1 cellular context compared by ENCODE assay signal in the genomic region with DNA sequence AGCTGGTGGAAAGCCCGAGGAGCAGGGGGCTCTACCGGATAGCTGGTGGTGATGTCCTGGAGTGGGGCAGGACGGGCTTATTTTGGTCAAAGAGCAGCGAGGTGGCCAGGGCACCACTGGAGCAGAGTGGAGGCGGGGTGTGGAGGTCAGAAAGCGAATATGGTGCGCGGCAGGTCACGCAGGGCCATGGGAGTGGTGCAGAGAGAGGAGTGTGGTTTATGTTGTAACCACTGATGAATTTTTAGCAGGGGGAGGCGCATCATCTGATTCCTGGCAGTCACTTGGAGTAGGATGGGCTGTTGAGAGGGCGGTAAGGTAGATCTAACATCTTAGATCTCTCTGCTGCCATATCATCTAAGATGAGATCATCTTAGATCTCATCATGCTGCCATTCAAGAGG.
A peak's percentile ranks its signal among the peaks of the same experiment; 100 is the strongest.
TF ChIP-seq lines count a peak whose summit lies in the region.

No MANE protein-coding gene starts in this region.

TF ChIP-seq in K562, 482 proteins besides CTCF, POLR2A, EP300 and RAD21 (continued from another document and continues in another):
- TF ChIP-seq, protein P1, sequence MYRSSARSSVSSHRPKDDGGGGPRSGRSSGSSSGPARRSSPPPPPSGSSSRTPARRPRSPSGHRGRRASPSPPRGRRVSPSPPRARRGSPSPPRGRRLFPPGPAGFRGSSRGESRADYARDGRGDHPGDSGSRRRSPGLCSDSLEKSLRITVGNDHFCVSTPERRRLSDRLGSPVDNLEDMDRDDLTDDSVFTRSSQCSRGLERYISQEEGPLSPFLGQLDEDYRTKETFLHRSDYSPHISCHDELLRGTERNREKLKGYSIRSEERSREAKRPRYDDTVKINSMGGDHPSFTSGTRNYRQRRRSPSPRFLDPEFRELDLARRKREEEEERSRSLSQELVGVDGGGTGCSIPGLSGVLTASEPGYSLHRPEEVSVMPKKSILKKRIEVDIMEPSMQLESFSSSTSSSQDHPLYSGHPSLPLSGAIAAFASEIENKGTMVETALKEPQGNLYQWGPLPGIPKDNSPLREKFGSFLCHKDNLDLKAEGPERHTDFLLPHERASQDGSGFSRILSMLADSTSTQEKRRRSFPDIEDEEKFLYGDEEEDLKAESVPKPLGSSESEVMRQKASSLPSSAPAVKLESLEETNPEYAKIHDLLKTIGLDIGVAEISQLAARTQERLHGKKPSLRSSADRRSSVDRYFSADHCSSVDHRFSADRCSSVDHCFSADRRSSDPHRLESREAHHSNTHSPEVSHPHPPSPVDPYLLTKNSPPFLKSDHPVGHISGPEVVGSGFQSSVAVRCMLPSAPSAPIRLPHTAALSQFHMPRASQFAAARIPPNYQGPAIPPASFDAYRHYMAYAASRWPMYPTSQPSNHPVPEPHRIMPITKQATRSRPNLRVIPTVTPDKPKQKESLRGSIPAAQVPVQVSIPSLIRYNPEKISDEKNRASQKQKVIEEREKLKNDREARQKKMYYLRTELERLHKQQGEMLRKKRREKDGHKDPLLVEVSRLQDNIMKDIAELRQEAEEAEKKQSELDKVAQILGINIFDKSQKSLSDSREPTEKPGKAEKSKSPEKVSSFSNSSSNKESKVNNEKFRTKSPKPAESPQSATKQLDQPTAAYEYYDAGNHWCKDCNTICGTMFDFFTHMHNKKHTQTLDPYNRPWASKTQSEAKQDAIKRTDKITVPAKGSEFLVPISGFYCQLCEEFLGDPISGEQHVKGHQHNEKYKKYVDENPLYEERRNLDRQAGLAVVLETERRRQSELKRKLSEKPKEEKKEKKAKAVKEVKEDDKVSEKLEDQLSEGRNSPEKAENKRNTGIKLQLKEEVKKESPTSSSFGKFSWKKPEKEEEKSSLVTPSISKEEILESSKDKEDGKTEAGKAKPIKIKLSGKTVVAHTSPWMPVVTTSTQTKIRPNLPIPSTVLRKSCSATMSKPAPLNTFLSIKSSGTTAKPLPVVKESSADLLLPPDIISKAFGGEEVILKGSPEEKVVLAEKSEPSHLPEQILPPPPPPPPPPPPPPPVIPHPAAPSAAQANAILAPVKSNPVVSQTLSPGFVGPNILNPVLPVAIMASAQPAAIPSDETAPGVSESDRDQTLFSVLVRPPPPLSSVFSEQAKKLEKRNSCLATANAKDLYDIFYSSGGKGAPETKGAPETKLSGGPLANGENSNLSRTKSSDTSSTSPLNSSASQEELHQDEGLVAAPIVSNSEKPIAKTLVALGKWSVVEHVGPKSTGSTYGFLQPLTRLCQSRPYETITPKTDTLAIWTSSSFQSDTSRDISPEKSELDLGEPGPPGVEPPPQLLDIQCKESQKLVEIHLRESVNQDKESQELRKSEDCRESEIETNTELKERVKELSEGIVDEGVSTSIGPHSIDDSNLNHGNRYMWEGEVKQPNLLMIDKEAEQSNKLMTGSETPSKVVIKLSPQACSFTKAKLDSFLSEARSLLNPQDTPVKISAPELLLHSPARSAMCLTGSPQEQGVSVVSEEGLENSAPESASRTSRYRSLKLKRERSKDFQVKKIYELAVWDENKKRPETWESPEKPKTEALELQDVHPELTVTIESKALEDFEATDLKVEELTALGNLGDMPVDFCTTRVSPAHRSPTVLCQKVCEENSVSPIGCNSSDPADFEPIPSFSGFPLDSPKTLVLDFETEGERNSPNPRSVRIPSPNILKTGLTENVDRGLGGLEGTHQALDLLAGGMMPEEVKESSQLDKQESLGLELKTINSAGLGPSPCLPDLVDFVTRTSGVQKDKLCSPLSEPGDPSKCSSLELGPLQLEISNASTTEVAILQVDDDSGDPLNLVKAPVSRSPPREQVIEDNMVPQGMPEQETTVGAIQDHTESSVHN (IDR thresholded peaks at IDR 0.05; ENCODE audit: borderline replicate concordance in 1 of 2, low read depth in 1 of 2): no peak
- peak; percentile 79 for TF ChIP-seq CEBPB (tag; IDR thresholded peaks at IDR 0.05)
- TF ChIP-seq MXD1 (CRISPR knock-in tag; IDR thresholded peaks at IDR 0.05; ENCODE audit: borderline replicate concordance, poor library complexity, severe bottlenecking): no peak
- peak; percentile 33; the same call in 1 of the 2 replicates for TF ChIP-seq CTBP1 (IDR thresholded peaks at IDR 0.05; ENCODE audit: borderline replicate concordance)
- 0 out of 2 replicates have a peak, but pooled peaks have one; percentile 23 for TF ChIP-seq SMARCA4 (IDR thresholded peaks at IDR 0.05)
- TF ChIP-seq, protein P2, sequence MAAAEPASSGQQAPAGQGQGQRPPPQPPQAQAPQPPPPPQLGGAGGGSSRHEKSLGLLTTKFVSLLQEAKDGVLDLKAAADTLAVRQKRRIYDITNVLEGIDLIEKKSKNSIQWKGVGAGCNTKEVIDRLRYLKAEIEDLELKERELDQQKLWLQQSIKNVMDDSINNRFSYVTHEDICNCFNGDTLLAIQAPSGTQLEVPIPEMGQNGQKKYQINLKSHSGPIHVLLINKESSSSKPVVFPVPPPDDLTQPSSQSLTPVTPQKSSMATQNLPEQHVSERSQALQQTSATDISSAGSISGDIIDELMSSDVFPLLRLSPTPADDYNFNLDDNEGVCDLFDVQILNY (CRISPR knock-in tag; IDR thresholded peaks at IDR 0.05): no peak
- TF ChIP-seq PTTG1 (tag; IDR thresholded peaks at IDR 0.05; ENCODE audit: low read depth): no peak
- TF ChIP-seq RFX5 (IDR thresholded peaks at IDR 0.05; ENCODE audit: low read depth, low read length): no peak
- peak; percentile 35; the same call in 1 of the 2 replicates for TF ChIP-seq ARID1B (IDR thresholded peaks at IDR 0.05)
- TF ChIP-seq BRD9 (IDR thresholded peaks at IDR 0.05; ENCODE audit: low read depth, partially characterized antibody): no peak
- TF ChIP-seq PHTF2 (CRISPR knock-in tag; IDR thresholded peaks at IDR 0.05): no peak
- no peak for TF ChIP-seq NR2C2 (CRISPR knock-in tag; IDR thresholded peaks at IDR 0.05)
- TF ChIP-seq NR2C2 (tag; IDR thresholded peaks at IDR 0.05): peak; percentile 74; the same call in 1 of the 2 replicates
- TF ChIP-seq ZNF140 (CRISPR knock-in tag; IDR thresholded peaks at IDR 0.05): no peak
- TF ChIP-seq NRF1 (conservative IDR thresholded peaks at IDR 0.05 in 1 of 2, IDR thresholded peaks at IDR 0.05 in 1 of 2): peak; percentile 53 to 58; a peak in 3 of 4 replicates
- TF ChIP-seq CREBBP (IDR thresholded peaks at IDR 0.05; ENCODE audit: low read depth, low read length): no peak
- no peak for TF ChIP-seq ZNF778 (CRISPR knock-in tag; IDR thresholded peaks at IDR 0.05)
- 0 out of 2 replicates have a peak, but pooled peaks have one; percentile 11 for TF ChIP-seq L3MBTL2 (IDR thresholded peaks at IDR 0.05)
- TF ChIP-seq EHMT2 (IDR thresholded peaks at IDR 0.05): 0 out of 2 replicates have a peak, but pooled peaks have one; percentile 25
- no peak for TF ChIP-seq TAF15 (IDR thresholded peaks at IDR 0.05; ENCODE audit: low read depth, low read length)
- no peak for TF ChIP-seq ZBTB8A (IDR thresholded peaks at IDR 0.05; ENCODE audit: partially characterized antibody)
- TF ChIP-seq, protein P3, sequence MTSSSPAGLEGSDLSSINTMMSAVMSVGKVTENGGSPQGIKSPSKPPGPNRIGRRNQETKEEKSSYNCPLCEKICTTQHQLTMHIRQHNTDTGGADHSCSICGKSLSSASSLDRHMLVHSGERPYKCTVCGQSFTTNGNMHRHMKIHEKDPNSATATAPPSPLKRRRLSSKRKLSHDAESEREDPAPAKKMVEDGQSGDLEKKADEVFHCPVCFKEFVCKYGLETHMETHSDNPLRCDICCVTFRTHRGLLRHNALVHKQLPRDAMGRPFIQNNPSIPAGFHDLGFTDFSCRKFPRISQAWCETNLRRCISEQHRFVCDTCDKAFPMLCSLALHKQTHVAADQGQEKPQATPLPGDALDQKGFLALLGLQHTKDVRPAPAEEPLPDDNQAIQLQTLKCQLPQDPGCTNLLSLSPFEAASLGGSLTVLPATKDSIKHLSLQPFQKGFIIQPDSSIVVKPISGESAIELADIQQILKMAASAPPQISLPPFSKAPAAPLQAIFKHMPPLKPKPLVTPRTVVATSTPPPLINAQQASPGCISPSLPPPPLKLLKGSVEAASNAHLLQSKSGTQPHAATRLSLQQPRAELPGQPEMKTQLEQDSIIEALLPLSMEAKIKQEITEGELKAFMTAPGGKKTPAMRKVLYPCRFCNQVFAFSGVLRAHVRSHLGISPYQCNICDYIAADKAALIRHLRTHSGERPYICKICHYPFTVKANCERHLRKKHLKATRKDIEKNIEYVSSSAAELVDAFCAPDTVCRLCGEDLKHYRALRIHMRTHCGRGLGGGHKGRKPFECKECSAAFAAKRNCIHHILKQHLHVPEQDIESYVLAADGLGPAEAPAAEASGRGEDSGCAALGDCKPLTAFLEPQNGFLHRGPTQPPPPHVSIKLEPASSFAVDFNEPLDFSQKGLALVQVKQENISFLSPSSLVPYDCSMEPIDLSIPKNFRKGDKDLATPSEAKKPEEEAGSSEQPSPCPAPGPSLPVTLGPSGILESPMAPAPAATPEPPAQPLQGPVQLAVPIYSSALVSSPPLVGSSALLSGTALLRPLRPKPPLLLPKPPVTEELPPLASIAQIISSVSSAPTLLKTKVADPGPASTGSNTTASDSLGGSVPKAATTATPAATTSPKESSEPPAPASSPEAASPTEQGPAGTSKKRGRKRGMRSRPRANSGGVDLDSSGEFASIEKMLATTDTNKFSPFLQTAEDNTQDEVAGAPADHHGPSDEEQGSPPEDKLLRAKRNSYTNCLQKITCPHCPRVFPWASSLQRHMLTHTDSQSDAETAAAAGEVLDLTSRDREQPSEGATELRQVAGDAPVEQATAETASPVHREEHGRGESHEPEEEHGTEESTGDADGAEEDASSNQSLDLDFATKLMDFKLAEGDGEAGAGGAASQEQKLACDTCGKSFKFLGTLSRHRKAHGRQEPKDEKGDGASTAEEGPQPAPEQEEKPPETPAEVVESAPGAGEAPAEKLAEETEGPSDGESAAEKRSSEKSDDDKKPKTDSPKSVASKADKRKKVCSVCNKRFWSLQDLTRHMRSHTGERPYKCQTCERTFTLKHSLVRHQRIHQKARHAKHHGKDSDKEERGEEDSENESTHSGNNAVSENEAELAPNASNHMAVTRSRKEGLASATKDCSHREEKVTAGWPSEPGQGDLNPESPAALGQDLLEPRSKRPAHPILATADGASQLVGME (CRISPR knock-in tag; IDR thresholded peaks at IDR 0.05): no peak
- TF ChIP-seq SIX5 (IDR thresholded peaks at IDR 0.05; ENCODE audit: borderline replicate concordance in 1 of 2, insufficient read depth in 1 of 2, low read depth in 1 of 2, low read length in 2 of 2): no peak
- TF ChIP-seq POLR2AphosphoS2 (IDR thresholded peaks at IDR 0.05; ENCODE audit: low read length): no peak
- no peak for TF ChIP-seq PPARD (CRISPR knock-in tag; IDR thresholded peaks at IDR 0.05)
- TF ChIP-seq ATF1 (CRISPR knock-in tag; IDR thresholded peaks at IDR 0.05): no peak
- no peak for TF ChIP-seq ATF1 (tag; IDR thresholded peaks at IDR 0.05)
- no peak for TF ChIP-seq HDAC6 (IDR thresholded peaks at IDR 0.05; ENCODE audit: low read depth, low read length)
- TF ChIP-seq GATAD2B (IDR thresholded peaks at IDR 0.05; ENCODE audit: borderline replicate concordance): no peak
- no peak for TF ChIP-seq NCOA4 (IDR thresholded peaks at IDR 0.05; ENCODE audit: partially characterized antibody)
- no peak for TF ChIP-seq THAP7 (CRISPR knock-in tag; IDR thresholded peaks at IDR 0.05)
- no peak for TF ChIP-seq ZFP1 (CRISPR knock-in tag; IDR thresholded peaks at IDR 0.05)
- TF ChIP-seq NFE2L1 (tag; IDR thresholded peaks at IDR 0.05; ENCODE audit: borderline replicate concordance, low read depth): no peak
- TF ChIP-seq, protein P4, sequence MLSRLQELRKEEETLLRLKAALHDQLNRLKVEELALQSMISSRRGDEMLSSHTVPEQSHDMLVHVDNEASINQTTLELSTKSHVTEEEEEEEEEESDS (CRISPR knock-in tag; IDR thresholded peaks at IDR 0.05): no peak
- TF ChIP-seq, protein P5, sequence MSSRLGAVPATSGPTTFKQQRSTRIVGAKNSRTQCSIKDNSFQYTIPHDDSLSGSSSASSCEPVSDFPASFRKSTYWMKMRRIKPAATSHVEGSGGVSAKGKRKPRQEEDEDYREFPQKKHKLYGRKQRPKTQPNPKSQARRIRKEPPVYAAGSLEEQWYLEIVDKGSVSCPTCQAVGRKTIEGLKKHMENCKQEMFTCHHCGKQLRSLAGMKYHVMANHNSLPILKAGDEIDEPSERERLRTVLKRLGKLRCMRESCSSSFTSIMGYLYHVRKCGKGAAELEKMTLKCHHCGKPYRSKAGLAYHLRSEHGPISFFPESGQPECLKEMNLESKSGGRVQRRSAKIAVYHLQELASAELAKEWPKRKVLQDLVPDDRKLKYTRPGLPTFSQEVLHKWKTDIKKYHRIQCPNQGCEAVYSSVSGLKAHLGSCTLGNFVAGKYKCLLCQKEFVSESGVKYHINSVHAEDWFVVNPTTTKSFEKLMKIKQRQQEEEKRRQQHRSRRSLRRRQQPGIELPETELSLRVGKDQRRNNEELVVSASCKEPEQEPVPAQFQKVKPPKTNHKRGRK (tag; IDR thresholded peaks at IDR 0.05): no peak
- no peak for TF ChIP-seq MLX (CRISPR knock-in tag; conservative IDR thresholded peaks at IDR 0.05)
- TF ChIP-seq ZNF668 (CRISPR knock-in tag; IDR thresholded peaks at IDR 0.05): no peak
- TF ChIP-seq ZBTB33 (CRISPR knock-in tag; IDR thresholded peaks at IDR 0.05): no peak
